ENCODE assay signal across 9 cellular contexts in the genomic region with DNA sequence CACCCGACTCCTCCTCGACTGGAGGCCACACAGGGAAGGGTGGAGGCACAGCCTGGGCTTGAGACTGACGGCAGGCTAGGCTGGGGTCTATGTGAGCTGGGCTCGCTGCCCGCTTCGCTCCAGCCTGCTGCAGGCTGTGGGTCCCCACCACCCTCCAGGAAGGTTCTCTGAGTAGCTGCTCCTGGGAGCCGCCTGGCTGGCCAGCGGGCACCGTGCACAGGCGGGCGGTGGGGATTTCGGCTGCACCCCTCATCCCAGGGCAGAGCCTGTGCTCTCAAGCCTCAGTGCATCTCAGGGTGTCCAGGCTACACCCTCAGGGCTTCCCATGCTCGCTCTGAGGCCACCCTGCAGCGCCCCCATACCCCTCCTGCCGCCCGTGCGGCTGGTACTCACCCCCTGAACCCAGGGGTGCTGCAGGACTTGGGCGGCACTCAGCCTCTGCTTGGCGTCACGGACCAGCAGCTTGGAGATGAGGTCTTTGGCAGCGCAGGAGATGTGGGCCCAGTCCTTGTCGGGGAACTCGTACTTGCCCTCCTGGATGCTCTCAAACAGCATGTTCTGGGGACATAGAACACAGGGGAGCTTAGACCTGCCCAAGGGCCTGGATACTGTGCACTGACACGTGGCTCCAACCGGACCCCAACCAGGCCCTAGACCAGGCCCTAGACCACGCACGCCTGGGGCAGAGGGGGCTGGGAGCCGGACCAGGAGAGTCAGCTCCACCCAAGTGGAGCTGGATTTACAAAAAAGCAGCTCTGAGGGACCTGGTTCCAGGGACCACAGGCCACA. TPM values are rescaled to one million over a fixed set of nuclear protein-coding genes. Genes with fewer than 3 reads are reported as not detected.
DNase-seq lines count a peak whose midpoint lies in the region; ATAC-seq and TF ChIP-seq lines count a peak whose summit lies in the region.
"Had no signal": no experiment of that assay in that cellular context is flagged by ENCODE, and none has a peak within 500 bp of the region (broad histone marks: within the 10 kb centered on the region; RNA-seq: fewer than 3 reads in every experiment).

No MANE protein-coding gene starts in this region.

- H2BK15ac ChIP-seq in IMR-90 (ENCODE audit: low read depth, low read length), result no peak overlapping the region

- H2AFZ ChIP-seq in IMR-90 (replicated peaks; ENCODE audit: low read length, poor library complexity), result no peak overlapping the region

- H3K23ac ChIP-seq in IMR-90 (ENCODE audit: low read depth, low read length), result no peak overlapping the region

- H3K4ac ChIP-seq in IMR-90 (ENCODE audit: low read depth, low read length), result no peak overlapping the region

- H3K4me3 ChIP-seq in IMR-90 (ENCODE audit: insufficient read depth, low read depth, low read length), result no peak overlapping the region
- H3K4me3 ChIP-seq in muscle layer of duodenum (ENCODE audit: low read depth in 1 of 2, low read length in 2 of 2), result peak overlapping the region; percentile 21 to 50

- H3K27me3 ChIP-seq in IMR-90 (ENCODE audit: control insufficient read depth, insufficient read depth, low read length), result no peaks in the 10 kb centered on the region
- no peaks in the 10 kb centered on the region for H3K27me3 ChIP-seq in muscle layer of duodenum (ENCODE audit: low read depth, low read length)

- no peaks in the 10 kb centered on the region for H3K9me3 Mint-ChIP-seq in chondrocyte (ENCODE audit: low read depth)

- 0 out of 2 replicates have a peak, but pooled peaks cover 4% of the 10 kb centered on the region for H3K9me1 ChIP-seq in IMR-90 (ENCODE audit: insufficient read depth, low read length)

- H3K79me1 ChIP-seq in IMR-90 (ENCODE audit: low read depth in 1 of 2, low read length in 2 of 2), result peaks cover 5 to 28% of the 10 kb centered on the region in 2 experiments; a peak in 3 of 4 replicates

- H3K4me1 ChIP-seq in IMR-90 (ENCODE audit: control insufficient read depth, insufficient read depth, low read length) (peaks cover 14% of the 10 kb centered on the region), muscle layer of duodenum (ENCODE audit: control insufficient read depth in 1 of 2, insufficient read depth in 2 of 2, low read length in 2 of 2) (peaks cover 8 to 55% of the 10 kb centered on the region in 2 donors)

- H3K27me3 Mint-ChIP-seq in chondrocyte (ENCODE audit: low read depth), result no peaks in the 10 kb centered on the region

- H3K4me1 Mint-ChIP-seq in chondrocyte (ENCODE audit: low read depth), result peaks cover 3% of the 10 kb centered on the region

- 96% methylated on average over 14 of the region's 28 CpGs; no CpG with 5 or more reads in 1 of the 2 experiments for WGBS in IMR-90 (ENCODE audit: extremely low coverage in 2 of 2, insufficient read length in 1 of 2), 2 experiments

- CTCF ChIA-PET in IMR-90 (lab: Yijun Ruan, JAX), result no interaction called here

- H3K4me2 ChIP-seq in IMR-90 (ENCODE audit: low read depth, low read length), result no peak overlapping the region

- intact Hi-C loops in IMR-90 (cut with micrococcal nuclease), result no loop called here

- in situ Hi-C loops in IMR-90 (cut with MboI; ENCODE audit: low sequenced_read_pairs), result no loop called here

- H3K14ac ChIP-seq in IMR-90 (replicated peaks; ENCODE audit: low read depth, low read length), result no peak overlapping the region

- H3K56ac ChIP-seq in IMR-90 (ENCODE audit: extremely low read depth, insufficient read depth, low read length), result no peak overlapping the region

- no peak overlapping the region for H3K9ac ChIP-seq in IMR-90 (ENCODE audit: low read depth, low read length)

- H3K4me3 Mint-ChIP-seq in chondrocyte (ENCODE audit: unreplicated experiment), result no peak overlapping the region

- peak overlapping the region; percentile 9 for H2BK5ac ChIP-seq in IMR-90 (ENCODE audit: low read depth, low read length, poor library complexity, severe bottlenecking)

- no peak overlapping the region for H4K91ac ChIP-seq in IMR-90 (ENCODE audit: insufficient read depth, low read depth, low read length)

- no peak overlapping the region for H2BK20ac ChIP-seq in IMR-90 (ENCODE audit: low read depth, low read length)

- H3K27ac Mint-ChIP-seq in chondrocyte (ENCODE audit: unreplicated experiment), result no peak overlapping the region

- peak overlapping the region; percentile 71 for H3K27ac ChIP-seq in 22Rv1
- no peak overlapping the region for H3K27ac ChIP-seq in IMR-90 (ENCODE audit: insufficient read depth, low read length)
- H3K27ac ChIP-seq in muscle layer of duodenum (ENCODE audit: low read length), result peak overlapping the region; percentile 80

- TF ChIP-seq CTCF in 22Rv1 (IDR thresholded peaks at IDR 0.05), result no peak
- no peak for TF ChIP-seq CTCF in IMR-90 (conservative IDR thresholded peaks at IDR 0.05; ENCODE audit: low read depth, low read length)
- no peak for TF ChIP-seq CTCF in chondrocyte (IDR thresholded peaks at IDR 0.05)

- peaks cover 10% of the 10 kb centered on the region for H3K36me3 Mint-ChIP-seq in chondrocyte (ENCODE audit: low read depth)

- H2BK120ac ChIP-seq in IMR-90 (ENCODE audit: low read depth, low read length), result no peak overlapping the region

- H3K18ac ChIP-seq in IMR-90 (ENCODE audit: low read depth, low read length), result no peak overlapping the region

- TF ChIP-seq POLR2A in IMR-90 (IDR thresholded peaks at IDR 0.05; ENCODE audit: low read depth, low read length), result no peak

- H3K9me3 ChIP-seq in IMR-90 (ENCODE audit: control insufficient read depth, insufficient read depth, low read length) (no peaks in the 10 kb centered on the region; the same call in 1 of the 2 replicates), muscle layer of duodenum (ENCODE audit: control insufficient read depth in 1 of 2, low read length in 2 of 2) (peaks cover 0 to 3% of the 10 kb centered on the region in 2 donors)

- H3K36me3 ChIP-seq in IMR-90 (ENCODE audit: control insufficient read depth, insufficient read depth, low read length), result peaks cover 53% of the 10 kb centered on the region
- peaks cover 20 to 59% of the 10 kb centered on the region in 2 donors for H3K36me3 ChIP-seq in muscle layer of duodenum (ENCODE audit: control insufficient read depth in 1 of 2, insufficient read depth in 2 of 2, low read length in 2 of 2)

- H2AK5ac ChIP-seq in IMR-90 (ENCODE audit: low read depth, low read length), result no peak overlapping the region; the same call in 1 of the 2 replicates

- no peak overlapping the region for H4K5ac ChIP-seq in IMR-90 (ENCODE audit: low read depth, low read length)

- POLR2A ChIA-PET in IMR-90 (lab: Charles Lee; ENCODE audit: unreplicated experiment), result interaction anchor here (0.6 kb wide), 1 partner anchor 34 kb away, joined by 5 read pairs; no protein-coding TSS in a partner anchor

- no peak overlapping the region for H4K8ac ChIP-seq in IMR-90 (ENCODE audit: low read depth in 2 of 2, low read length in 2 of 2)

- H2AK9ac ChIP-seq in IMR-90 (replicated peaks; ENCODE audit: low read depth, low read length, poor library complexity), result peak overlapping the region; percentile 44

- no TSS peak for BruUV-seq in IMR-90 (replicated peaks; lab: Mats Ljungman, UMichigan)

- peaks cover 17% of the 10 kb centered on the region for H4K20me1 ChIP-seq in IMR-90 (ENCODE audit: insufficient read depth, low read length)

- dilution Hi-C loops in IMR-90 (cut with HindIII; ENCODE audit: low sequenced_read_pairs, unreplicated experiment), result no loop called here

- no peak for TF ChIP-seq RAD21 in IMR-90 (IDR thresholded peaks at IDR 0.05; ENCODE audit: low read length)

- ATAC-seq in IMR-90 (ENCODE audit: low read depth), result no peak
- no peak for ATAC-seq in HG03039 (IDR thresholded peaks at IDR 0.05; ENCODE audit: unreplicated experiment)

- DNase-seq in IMR-90 (no peak), chondrocyte (ENCODE audit: low spot score) (peak; percentile 88), HuH-7 (ENCODE audit: low spot score) (no peak), HT-29 (ENCODE audit: low spot score) (no peak), NCI-H2171 (lab: John Stamatoyannopoulos, UW) (no peak)
- DNase-seq: T-helper 9 cell had no signal

TF ChIP-seq in IMR-90, 13 proteins besides CTCF, POLR2A, EP300 and RAD21 (continues in another document):
- TF ChIP-seq RFX5 (IDR thresholded peaks at IDR 0.05; ENCODE audit: low read depth, low read length), result no peak
- no peak for TF ChIP-seq BHLHE40 (IDR thresholded peaks at IDR 0.05; ENCODE audit: low read depth, low read length)
- no peak for TF ChIP-seq CHD1 (IDR thresholded peaks at IDR 0.05; ENCODE audit: low read depth, low read length)
- no peak for TF ChIP-seq RCOR1 (IDR thresholded peaks at IDR 0.05; ENCODE audit: insufficient replicate concordance, low read length)
- no peak for TF ChIP-seq MXI1 (IDR thresholded peaks at IDR 0.05; ENCODE audit: borderline replicate concordance, low read depth, low read length)
- no peak for TF ChIP-seq NFE2L2 (IDR thresholded peaks at IDR 0.05; ENCODE audit: low read depth, low read length)
- no peak for TF ChIP-seq SMC3 (IDR thresholded peaks at IDR 0.05; ENCODE audit: low read depth, low read length)
- TF ChIP-seq FOS (IDR thresholded peaks at IDR 0.05; ENCODE audit: low read depth, low read length), result no peak

RNA-seq across cellular contexts. Expression of gene MKNK2, which starts 10.2 kb away (rescaled TPM):
- total RNA-seq in IMR-90 (2012; rRNA removed) (20.8 and 21.9 TPM in 2 replicates), chondrocyte (32.8 to 127 TPM (median 125 TPM) in 3 replicates)
- polyA plus RNA-seq in IMR-90 (2012; rRNA removed), result 31.8 and 37.5 TPM in 2 replicates
- polyA plus RNA-seq in IMR-90 (2012; cell fraction: cytosol; rRNA removed), result 25.9 and 51.6 TPM in 2 replicates
- polyA plus RNA-seq in IMR-90 (2012; cell fraction: nucleus; rRNA removed; ENCODE audit: low replicate concordance), result 57.0 and 142 TPM in 2 replicates
- 212 and 223 TPM in 2 replicates for total RNA-seq in HT-29 (2014; rRNA removed; shearing (Covaris generic))

RNA-seq across cellular contexts. Expression of gene BTBD2, which starts 25.3 kb away (rescaled TPM):
- 24.4 and 25.8 TPM in 2 replicates for total RNA-seq in IMR-90 (2012; rRNA removed)
- polyA plus RNA-seq in IMR-90 (2012; rRNA removed), result 65.7 and 67.1 TPM in 2 replicates
- polyA plus RNA-seq in IMR-90 (2012; cell fraction: cytosol; rRNA removed), result 38.7 and 95.6 TPM in 2 replicates
- 53.9 and 143 TPM in 2 replicates for polyA plus RNA-seq in IMR-90 (2012; cell fraction: nucleus; rRNA removed; ENCODE audit: low replicate concordance)
- 61.0 to 66.2 TPM (median 65.9 TPM) in 3 replicates for total RNA-seq in chondrocyte
- total RNA-seq in HT-29 (2014; rRNA removed; shearing (Covaris generic)), result 43.3 and 56.4 TPM in 2 replicates

RNA-seq across cellular contexts. Expression of gene MOB3A, which starts 55.3 kb away (rescaled TPM):
- total RNA-seq in IMR-90 (2012; rRNA removed) (8.9 and 9.3 TPM in 2 replicates), chondrocyte (34.6 to 48.0 TPM (median 45.5 TPM) in 3 replicates)
- polyA plus RNA-seq in IMR-90 (2012; rRNA removed), result 26.5 and 28.8 TPM in 2 replicates
- 20.4 and 29.9 TPM in 2 replicates for polyA plus RNA-seq in IMR-90 (2012; cell fraction: cytosol; rRNA removed)
- 15.3 and 28.7 TPM in 2 replicates for polyA plus RNA-seq in IMR-90 (2012; cell fraction: nucleus; rRNA removed; ENCODE audit: low replicate concordance)
- 7.7 and 9.2 TPM in 2 replicates for total RNA-seq in HT-29 (2014; rRNA removed; shearing (Covaris generic))

RNA-seq across cellular contexts. Expression of gene IZUMO4, which starts 55.9 kb away (rescaled TPM):
- total RNA-seq in IMR-90 (2012; rRNA removed), result 0.56 and 0.72 TPM in 2 replicates
- 2.8 and 3.4 TPM in 2 replicates for polyA plus RNA-seq in IMR-90 (2012; rRNA removed)
- polyA plus RNA-seq in IMR-90 (2012; cell fraction: cytosol; rRNA removed), result 0.37 and 1.5 TPM in 2 replicates
- 19.5 and 47.8 TPM in 2 replicates for polyA plus RNA-seq in IMR-90 (2012; cell fraction: nucleus; rRNA removed; ENCODE audit: low replicate concordance)
- 2.4 to 3.9 TPM (median 3.2 TPM) in 3 replicates for total RNA-seq in chondrocyte
- 2.7 and 5.3 TPM in 2 replicates for total RNA-seq in HT-29 (2014; rRNA removed; shearing (Covaris generic))
